In the genomic region with DNA sequence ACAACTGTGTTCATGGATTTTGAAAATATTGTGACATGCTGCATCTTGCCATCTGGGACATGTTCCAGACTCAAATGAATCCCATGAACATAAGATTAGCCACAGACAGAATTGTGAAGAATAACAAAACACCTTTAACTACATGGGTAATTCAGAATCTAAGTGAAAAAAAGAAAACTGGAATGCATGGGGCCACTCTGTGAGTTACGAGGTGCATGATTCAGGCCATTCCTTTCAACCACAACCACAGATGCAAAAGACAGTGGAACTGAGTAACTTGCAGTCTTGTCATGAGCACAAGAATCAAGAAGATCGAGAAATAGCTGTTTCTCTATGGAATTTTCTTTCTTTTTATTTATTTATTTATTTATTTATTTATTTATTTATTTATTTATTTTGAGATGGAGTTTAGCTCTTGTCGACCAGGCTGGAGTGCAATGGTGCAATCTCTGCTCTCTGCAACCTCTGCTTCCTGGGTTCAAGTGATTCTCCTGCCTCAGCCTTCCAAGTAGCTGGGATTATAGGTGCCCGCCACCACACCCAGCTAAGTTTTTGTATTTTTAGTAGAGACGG, we compare ENCODE assay signal across 8 cellular contexts. TPM values are rescaled to one million over a fixed set of nuclear protein-coding genes. Genes with fewer than 3 reads are reported as not detected.
DNase-seq lines count a peak whose midpoint lies in the region; ATAC-seq, FAIRE-seq and TF ChIP-seq lines count a peak whose summit lies in the region.
"Not testable (repeated sequence)": the region's sequence is repeated elsewhere in the genome, so short reads cannot be mapped to it uniquely, and the experiment has no call there.

No MANE protein-coding gene starts in this region.

- H3K4me3 ChIP-seq in HEK293 (ENCODE audit: low read depth, low read length); RWPE2 (ENCODE audit: severe bottlenecking); bronchial epithelial cell (ENCODE audit: low read depth, low read length): not testable (repeated sequence)

- POLR2A ChIA-PET in HEK293 (lab: Yijun Ruan, JAX): interaction anchor here (0.6 kb wide), 1 partner anchor 46 kb away, joined by 3 read pairs; no protein-coding TSS in a partner anchor

- H3K4me1 ChIP-seq in HEK293 (ENCODE audit: control insufficient read depth, insufficient read depth, low read length); RWPE2 (ENCODE audit: insufficient read depth, poor library complexity, severe bottlenecking): not testable (repeated sequence)

- not testable (repeated sequence) for H3K36me3 ChIP-seq in HEK293 (ENCODE audit: control insufficient read depth in 2 of 2, insufficient read depth in 1 of 2, low read length in 2 of 2); RWPE2 (ENCODE audit: low read depth); bronchial epithelial cell (ENCODE audit: control insufficient read depth, insufficient read depth, low read length)

- TF ChIP-seq CTCF in HEK293 (tag by site-specific recombination; IDR thresholded peaks at IDR 0.05); RWPE2 (IDR thresholded peaks at IDR 0.05; ENCODE audit: poor library complexity, severe bottlenecking); bronchial epithelial cell (IDR thresholded peaks at IDR 0.05; ENCODE audit: insufficient read depth, low read length, severe bottlenecking): not testable (repeated sequence)

- not testable (repeated sequence) for FAIRE-seq in bronchial epithelial cell (lab: Jason Lieb, UNC); urothelium cell line (lab: Jason Lieb, UNC)

- H3K27me3 ChIP-seq in RWPE2 (ENCODE audit: insufficient read depth, poor library complexity, severe bottlenecking); bronchial epithelial cell (ENCODE audit: control insufficient read depth, insufficient read depth, low read length): not testable (repeated sequence)

- peak; percentile 35; the same call in 2 of the 3 replicates for ATAC-seq in RWPE2 (ENCODE audit: low read depth)

- peak; percentile 8 for DNase-seq in AG08396 (ENCODE audit: low spot score)
- DNase-seq in GM03348 (ENCODE audit: low spot score): peak; percentile 13
- DNase-seq in LHCN-M2 (ENCODE audit: low read depth): peak; percentile 52
- DNase-seq in RWPE2 (ENCODE audit: low spot score): not testable (repeated sequence)
- DNase-seq in bronchial epithelial cell (ENCODE audit: low read depth): peak; percentile 11
- peak; percentile 65 for DNase-seq in glomerular visceral epithelial cell (ENCODE audit: extremely low spot score)
- peak; percentile 15 for DNase-seq in urothelium cell line (ENCODE audit: low spot score)

- H3K9me3 ChIP-seq in HEK293 (ENCODE audit: control insufficient read depth, insufficient read depth, low read depth, low read length); RWPE2 (ENCODE audit: severe bottlenecking): not testable (repeated sequence)

- not testable (repeated sequence) for H3K27ac ChIP-seq in HEK293 (ENCODE audit: extremely low read depth, low read depth, low read length); RWPE2 (ENCODE audit: poor library complexity, severe bottlenecking)

- CTCF ChIA-PET in HEK293 (lab: Yijun Ruan, JAX): interaction anchor here (1.1 kb wide), 1 partner anchor 176 kb away, joined by 4 read pairs; no protein-coding TSS in a partner anchor

TF ChIP-seq in HEK293, 187 proteins besides CTCF, POLR2A, EP300 and RAD21 (continues in another document):
- peak; percentile 69; the same call in 1 of the 2 replicates for TF ChIP-seq ZNF202 (tag by site-specific recombination; IDR thresholded peaks at IDR 0.05; ENCODE audit: borderline replicate concordance)
- peak; percentile 57 for TF ChIP-seq ZNF623 (tag by site-specific recombination; IDR thresholded peaks at IDR 0.05)
- 0 out of 2 replicates have a peak, but pooled peaks have one; percentile 24 for TF ChIP-seq ZNF266 (tag by site-specific recombination; IDR thresholded peaks at IDR 0.05; ENCODE audit: low read depth)
- TF ChIP-seq ZBTB8A (tag by site-specific recombination; IDR thresholded peaks at IDR 0.05): peak; percentile 56
- TF ChIP-seq GLI2 (tag by site-specific recombination; IDR thresholded peaks at IDR 0.05; ENCODE audit: borderline replicate concordance, low read depth): peak; percentile 35; the same call in 1 of the 2 replicates
- peak; percentile 35; the same call in 1 of the 2 replicates for TF ChIP-seq ZNF433 (tag by site-specific recombination; IDR thresholded peaks at IDR 0.05; ENCODE audit: low read depth)
- peak; percentile 70; the same call in 1 of the 2 replicates for TF ChIP-seq ZNF140 (tag by site-specific recombination; IDR thresholded peaks at IDR 0.05)
- 0 out of 2 replicates have a peak, but pooled peaks have one; percentile 33 for TF ChIP-seq REST (tag by site-specific recombination; IDR thresholded peaks at IDR 0.05)
- TF ChIP-seq ZBTB11 (tag by site-specific recombination; conservative IDR thresholded peaks at IDR 0.05; ENCODE audit: low read depth): peak; percentile 66
- TF ChIP-seq ZNF560 (tag by site-specific recombination; IDR thresholded peaks at IDR 0.05; ENCODE audit: borderline replicate concordance): peak; percentile 41; the same call in 1 of the 2 replicates
- 0 out of 2 replicates have a peak, but pooled peaks have one; percentile 32 for TF ChIP-seq ZNF629 (tag by site-specific recombination; IDR thresholded peaks at IDR 0.05)
- TF ChIP-seq ZNF341 (tag by site-specific recombination; IDR thresholded peaks at IDR 0.05; ENCODE audit: low read depth): peak; percentile 12; the same call in 1 of the 2 replicates

RNA-seq across cellular contexts. Expression of gene ZNF37A, which starts 56.8 kb away (rescaled TPM):
- 10.9 and 11.6 TPM in 2 replicates for total RNA-seq in LHCN-M2 (2014; rRNA removed)
- polyA plus RNA-seq in LHCN-M2 (2012): 2.6 TPM
- total RNA-seq in bronchial epithelial cell: 12.1 and 14.6 TPM in 2 replicates
